Comparison of ENCODE assay signal across 1 cellular context in the genomic region with DNA sequence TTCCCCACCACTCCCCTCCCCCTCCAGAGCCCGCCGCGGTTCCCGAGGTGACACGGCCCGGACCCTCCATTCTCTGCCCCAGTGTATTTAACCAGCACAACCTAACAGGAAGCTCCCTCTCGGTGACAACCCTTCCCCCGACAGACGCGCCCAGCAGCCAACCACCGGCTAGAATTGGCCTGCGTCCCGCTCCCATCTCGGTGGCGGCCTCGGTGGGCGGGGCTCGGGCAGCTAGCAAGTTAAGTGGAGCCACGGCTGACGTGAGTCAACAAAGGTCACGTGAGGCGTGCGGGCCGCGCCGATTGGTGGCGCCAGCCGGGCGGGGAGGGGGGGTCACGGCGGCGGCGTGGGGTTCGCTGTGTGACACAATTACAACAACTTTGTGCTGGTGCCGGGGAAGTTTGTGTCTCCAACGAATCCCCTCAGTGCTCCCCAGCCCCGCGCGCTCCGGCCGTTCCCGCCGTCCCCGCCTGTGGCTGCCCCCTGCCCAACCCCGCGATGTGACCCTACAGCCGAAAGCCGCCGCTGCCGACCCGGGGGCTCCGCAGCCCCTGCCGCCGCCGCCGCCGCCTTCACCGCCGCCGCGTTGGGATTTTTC.
TF ChIP-seq lines count a peak whose summit lies in the region.

Gene KDM6A, plus strand, starts transcription at position 372 of the 598 bp plus-strand sequence. CDS start 364 bp downstream, outside the sequence.

TF ChIP-seq in HepG2, 621 proteins besides CTCF, POLR2A, EP300 and RAD21 (continued from another document and continues in another):
- TF ChIP-seq MLX (CRISPR knock-in tag; IDR thresholded peaks at IDR 0.05) = no peak
- no peak for TF ChIP-seq PREB (CRISPR knock-in tag; IDR thresholded peaks at IDR 0.05)
- TF ChIP-seq ZNF3 (CRISPR knock-in tag; IDR thresholded peaks at IDR 0.05) = no peak
- TF ChIP-seq, protein P1, sequence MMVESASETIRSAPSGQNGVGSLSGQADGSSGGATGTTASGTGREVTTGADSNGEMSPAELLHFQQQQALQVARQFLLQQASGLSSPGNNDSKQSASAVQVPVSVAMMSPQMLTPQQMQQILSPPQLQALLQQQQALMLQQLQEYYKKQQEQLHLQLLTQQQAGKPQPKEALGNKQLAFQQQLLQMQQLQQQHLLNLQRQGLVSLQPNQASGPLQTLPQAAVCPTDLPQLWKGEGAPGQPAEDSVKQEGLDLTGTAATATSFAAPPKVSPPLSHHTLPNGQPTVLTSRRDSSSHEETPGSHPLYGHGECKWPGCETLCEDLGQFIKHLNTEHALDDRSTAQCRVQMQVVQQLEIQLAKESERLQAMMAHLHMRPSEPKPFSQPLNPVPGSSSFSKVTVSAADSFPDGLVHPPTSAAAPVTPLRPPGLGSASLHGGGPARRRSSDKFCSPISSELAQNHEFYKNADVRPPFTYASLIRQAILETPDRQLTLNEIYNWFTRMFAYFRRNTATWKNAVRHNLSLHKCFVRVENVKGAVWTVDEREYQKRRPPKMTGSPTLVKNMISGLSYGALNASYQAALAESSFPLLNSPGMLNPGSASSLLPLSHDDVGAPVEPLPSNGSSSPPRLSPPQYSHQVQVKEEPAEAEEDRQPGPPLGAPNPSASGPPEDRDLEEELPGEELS (CRISPR knock-in tag; IDR thresholded peaks at IDR 0.05) = peak; percentile 28; the same call in 1 of the 2 replicates
- TF ChIP-seq ZNF12 (CRISPR knock-in tag; IDR thresholded peaks at IDR 0.05) = no peak
- no peak for TF ChIP-seq ZNF101 (CRISPR knock-in tag; IDR thresholded peaks at IDR 0.05; ENCODE audit: borderline replicate concordance, low read depth)
- TF ChIP-seq, protein P2, sequence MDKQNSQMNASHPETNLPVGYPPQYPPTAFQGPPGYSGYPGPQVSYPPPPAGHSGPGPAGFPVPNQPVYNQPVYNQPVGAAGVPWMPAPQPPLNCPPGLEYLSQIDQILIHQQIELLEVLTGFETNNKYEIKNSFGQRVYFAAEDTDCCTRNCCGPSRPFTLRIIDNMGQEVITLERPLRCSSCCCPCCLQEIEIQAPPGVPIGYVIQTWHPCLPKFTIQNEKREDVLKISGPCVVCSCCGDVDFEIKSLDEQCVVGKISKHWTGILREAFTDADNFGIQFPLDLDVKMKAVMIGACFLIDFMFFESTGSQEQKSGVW (CRISPR knock-in tag; IDR thresholded peaks at IDR 0.05; ENCODE audit: borderline replicate concordance) = no peak
- no peak for TF ChIP-seq NFE2 (CRISPR knock-in tag; IDR thresholded peaks at IDR 0.05)
- TF ChIP-seq TEAD2 (CRISPR knock-in tag; IDR thresholded peaks at IDR 0.05) = no peak
- no peak for TF ChIP-seq SYNCRIP (IDR thresholded peaks at IDR 0.05; ENCODE audit: insufficient read depth, low read depth, low read length)
- no peak for TF ChIP-seq ZNF430 (CRISPR knock-in tag; IDR thresholded peaks at IDR 0.05)
- TF ChIP-seq SAFB2 (CRISPR knock-in tag; IDR thresholded peaks at IDR 0.05; ENCODE audit: borderline replicate concordance, low read depth) = no peak
- no peak for TF ChIP-seq ZNF354B (CRISPR knock-in tag; IDR thresholded peaks at IDR 0.05)
- TF ChIP-seq RFXANK (CRISPR knock-in tag; IDR thresholded peaks at IDR 0.05) = no peak
- no peak for TF ChIP-seq ZNF17 (CRISPR knock-in tag; IDR thresholded peaks at IDR 0.05)
- no peak for TF ChIP-seq ZKSCAN8 (CRISPR knock-in tag; IDR thresholded peaks at IDR 0.05; ENCODE audit: borderline replicate concordance)
- TF ChIP-seq HIC2 (CRISPR knock-in tag; IDR thresholded peaks at IDR 0.05; ENCODE audit: low read depth) = no peak
- no peak for TF ChIP-seq ZBTB37 (CRISPR knock-in tag; IDR thresholded peaks at IDR 0.05)
- TF ChIP-seq KLF15 (CRISPR knock-in tag; IDR thresholded peaks at IDR 0.05; ENCODE audit: borderline replicate concordance) = no peak
- no peak for TF ChIP-seq ZNF296 (CRISPR knock-in tag; conservative IDR thresholded peaks at IDR 0.05)
- TF ChIP-seq ZNF253 (CRISPR knock-in tag; IDR thresholded peaks at IDR 0.05; ENCODE audit: borderline replicate concordance) = no peak
- TF ChIP-seq ZFYVE20 (CRISPR knock-in tag; IDR thresholded peaks at IDR 0.05; ENCODE audit: borderline replicate concordance, low read depth) = no peak
- TF ChIP-seq ZNF235 (CRISPR knock-in tag; IDR thresholded peaks at IDR 0.05; ENCODE audit: borderline replicate concordance) = no peak
- TF ChIP-seq, protein P3, sequence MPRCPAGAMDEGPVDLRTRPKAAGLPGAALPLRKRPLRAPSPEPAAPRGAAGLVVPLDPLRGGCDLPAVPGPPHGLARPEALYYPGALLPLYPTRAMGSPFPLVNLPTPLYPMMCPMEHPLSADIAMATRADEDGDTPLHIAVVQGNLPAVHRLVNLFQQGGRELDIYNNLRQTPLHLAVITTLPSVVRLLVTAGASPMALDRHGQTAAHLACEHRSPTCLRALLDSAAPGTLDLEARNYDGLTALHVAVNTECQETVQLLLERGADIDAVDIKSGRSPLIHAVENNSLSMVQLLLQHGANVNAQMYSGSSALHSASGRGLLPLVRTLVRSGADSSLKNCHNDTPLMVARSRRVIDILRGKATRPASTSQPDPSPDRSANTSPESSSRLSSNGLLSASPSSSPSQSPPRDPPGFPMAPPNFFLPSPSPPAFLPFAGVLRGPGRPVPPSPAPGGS (CRISPR knock-in tag; IDR thresholded peaks at IDR 0.05) = no peak
- TF ChIP-seq ZNF33B (CRISPR knock-in tag; IDR thresholded peaks at IDR 0.05) = no peak
- TF ChIP-seq SNRNP70 (IDR thresholded peaks at IDR 0.05; ENCODE audit: low read depth, low read length) = no peak
- TF ChIP-seq ZNF598 (CRISPR knock-in tag; IDR thresholded peaks at IDR 0.05; ENCODE audit: borderline replicate concordance) = no peak
- TF ChIP-seq HOXD1 (CRISPR knock-in tag; IDR thresholded peaks at IDR 0.05) = no peak
- no peak for TF ChIP-seq FOXO1 (CRISPR knock-in tag; IDR thresholded peaks at IDR 0.05)
- peak; percentile 77 for TF ChIP-seq ATF1 (CRISPR knock-in tag; IDR thresholded peaks at IDR 0.05)
- TF ChIP-seq NBN (conservative IDR thresholded peaks at IDR 0.05) = no peak
- TF ChIP-seq HMGXB4 (CRISPR knock-in tag; IDR thresholded peaks at IDR 0.05; ENCODE audit: borderline replicate concordance in 1 of 2, low read depth in 1 of 2) = peak in 1 of 2 experiments; percentile 21; a peak in 2 of 4 replicates
- TF ChIP-seq, protein P4, sequence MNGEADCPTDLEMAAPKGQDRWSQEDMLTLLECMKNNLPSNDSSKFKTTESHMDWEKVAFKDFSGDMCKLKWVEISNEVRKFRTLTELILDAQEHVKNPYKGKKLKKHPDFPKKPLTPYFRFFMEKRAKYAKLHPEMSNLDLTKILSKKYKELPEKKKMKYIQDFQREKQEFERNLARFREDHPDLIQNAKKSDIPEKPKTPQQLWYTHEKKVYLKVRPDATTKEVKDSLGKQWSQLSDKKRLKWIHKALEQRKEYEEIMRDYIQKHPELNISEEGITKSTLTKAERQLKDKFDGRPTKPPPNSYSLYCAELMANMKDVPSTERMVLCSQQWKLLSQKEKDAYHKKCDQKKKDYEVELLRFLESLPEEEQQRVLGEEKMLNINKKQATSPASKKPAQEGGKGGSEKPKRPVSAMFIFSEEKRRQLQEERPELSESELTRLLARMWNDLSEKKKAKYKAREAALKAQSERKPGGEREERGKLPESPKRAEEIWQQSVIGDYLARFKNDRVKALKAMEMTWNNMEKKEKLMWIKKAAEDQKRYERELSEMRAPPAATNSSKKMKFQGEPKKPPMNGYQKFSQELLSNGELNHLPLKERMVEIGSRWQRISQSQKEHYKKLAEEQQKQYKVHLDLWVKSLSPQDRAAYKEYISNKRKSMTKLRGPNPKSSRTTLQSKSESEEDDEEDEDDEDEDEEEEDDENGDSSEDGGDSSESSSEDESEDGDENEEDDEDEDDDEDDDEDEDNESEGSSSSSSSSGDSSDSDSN (CRISPR knock-in tag; IDR thresholded peaks at IDR 0.05) = no peak
- TF ChIP-seq ZNF652 (CRISPR knock-in tag; IDR thresholded peaks at IDR 0.05; ENCODE audit: borderline replicate concordance, low read depth) = no peak
- TF ChIP-seq TBX2 (CRISPR knock-in tag; IDR thresholded peaks at IDR 0.05; ENCODE audit: borderline replicate concordance) = 0 out of 2 replicates have a peak, but pooled peaks have one; percentile 24
- TF ChIP-seq ZNF883 (CRISPR knock-in tag; IDR thresholded peaks at IDR 0.05; ENCODE audit: not compliant biosample characterization) = no peak
- no peak for TF ChIP-seq FIP1L1 (IDR thresholded peaks at IDR 0.05; ENCODE audit: borderline replicate concordance, insufficient read depth, low read depth, low read length)
- no peak for TF ChIP-seq CAMTA2 (CRISPR knock-in tag; IDR thresholded peaks at IDR 0.05; ENCODE audit: borderline replicate concordance)
- TF ChIP-seq ZBTB44 (CRISPR knock-in tag; IDR thresholded peaks at IDR 0.05) = no peak
- no peak; the same call in 1 of the 2 replicates for TF ChIP-seq SALL1 (CRISPR knock-in tag; IDR thresholded peaks at IDR 0.05)
- no peak for TF ChIP-seq CBX5 (CRISPR knock-in tag; IDR thresholded peaks at IDR 0.05; ENCODE audit: borderline replicate concordance)
- TF ChIP-seq NFKBIZ (CRISPR knock-in tag; IDR thresholded peaks at IDR 0.05) = no peak
- TF ChIP-seq, protein P5, sequence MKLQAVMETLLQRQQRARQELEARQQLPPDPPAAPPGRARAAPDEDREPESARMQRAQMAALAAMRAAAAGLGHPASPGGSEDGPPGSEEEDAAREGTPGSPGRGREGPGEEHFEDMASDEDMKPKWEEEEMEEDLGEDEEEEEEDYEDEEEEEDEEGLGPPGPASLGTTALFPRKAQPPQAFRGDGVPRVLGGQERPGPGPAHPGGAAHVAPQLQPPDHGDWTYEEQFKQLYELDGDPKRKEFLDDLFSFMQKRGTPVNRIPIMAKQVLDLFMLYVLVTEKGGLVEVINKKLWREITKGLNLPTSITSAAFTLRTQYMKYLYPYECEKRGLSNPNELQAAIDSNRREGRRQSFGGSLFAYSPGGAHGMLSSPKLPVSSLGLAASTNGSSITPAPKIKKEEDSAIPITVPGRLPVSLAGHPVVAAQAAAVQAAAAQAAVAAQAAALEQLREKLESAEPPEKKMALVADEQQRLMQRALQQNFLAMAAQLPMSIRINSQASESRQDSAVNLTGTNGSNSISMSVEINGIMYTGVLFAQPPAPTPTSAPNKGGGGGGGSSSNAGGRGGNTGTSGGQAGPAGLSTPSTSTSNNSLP (IDR thresholded peaks at IDR 0.05; ENCODE audit: low read depth, low read length) = no peak
